In the genomic region with DNA sequence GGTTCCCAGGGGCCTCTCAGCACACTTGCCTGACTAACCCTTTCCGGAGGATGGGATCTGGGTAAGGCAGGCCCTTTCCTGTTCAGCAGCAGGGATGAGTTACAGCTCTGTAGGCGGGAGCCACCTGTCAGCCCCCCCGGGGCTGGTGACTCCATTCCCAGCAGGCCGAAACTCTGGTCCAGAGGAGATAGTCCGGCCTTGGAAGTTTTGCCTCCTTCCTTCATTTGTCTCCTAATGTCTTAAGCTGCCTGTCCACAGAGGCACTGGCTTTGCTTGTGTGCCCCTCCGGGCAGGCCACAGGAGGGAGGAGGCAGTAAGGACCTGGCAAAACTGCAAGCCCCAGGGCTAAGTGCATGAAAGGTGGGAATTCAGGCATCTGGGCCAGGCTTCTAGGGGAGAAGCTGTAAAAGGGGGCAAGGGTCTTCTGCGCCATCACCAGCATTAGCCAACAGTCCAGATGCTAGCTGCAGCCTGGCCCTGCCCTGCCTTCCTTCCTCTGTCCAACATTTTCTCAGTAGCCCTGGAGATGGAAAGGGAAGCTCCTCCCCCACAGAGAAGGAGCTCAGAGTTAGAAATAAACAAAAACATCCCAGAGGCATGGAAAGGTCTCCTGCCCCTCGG, we compare ENCODE assay signal across 10 cellular contexts. TPM values are rescaled to one million over a fixed set of nuclear protein-coding genes. Genes with fewer than 3 reads are reported as not detected.
DNase-seq lines count a peak whose midpoint lies in the region; ATAC-seq and TF ChIP-seq lines count a peak whose summit lies in the region.
"Had no signal": no experiment of that assay in that cellular context is flagged by ENCODE, and none has a peak within 500 bp of the region (broad histone marks: within the 10 kb centered on the region; RNA-seq: fewer than 3 reads in every experiment).

No MANE protein-coding gene starts in this region.

- no peak for TF ChIP-seq CTCF in chondrocyte (IDR thresholded peaks at IDR 0.05)

- no peak overlapping the region for H2BK5ac ChIP-seq in mesendoderm (ENCODE audit: low read length)

- H3K4me1 Mint-ChIP-seq in activated naive CD4-positive, alpha-beta T cell treated with anti-CD3 and anti-CD28 coated beads, Interleukin-2, amount 10 ng/mL, durations not matched to agents 7 days and 5 days, result peaks cover 43% of the 10 kb centered on the region
- H3K4me1 Mint-ChIP-seq in chondrocyte (ENCODE audit: low read depth), result peaks cover 46% of the 10 kb centered on the region
- H3K4me1 Mint-ChIP-seq in stimulated activated memory B cell treated with anti-CD40 and anti-IgM and Interleukin-4, amounts not matched to agents 10 μg/mL and 1 μg/mL and 100 μg/mL, for 72 hours, result peaks cover 36% of the 10 kb centered on the region

- H4K8ac ChIP-seq in mesendoderm (ENCODE audit: low read depth, low read length), result no peak overlapping the region

- H3K4me3 ChIP-seq in mesendoderm (ENCODE audit: low read length) (no peak overlapping the region), urinary bladder (ENCODE audit: low read depth, low read length) (peak overlapping the region; percentile 59)

- no peak overlapping the region for H3K27ac Mint-ChIP-seq in activated naive CD4-positive, alpha-beta T cell treated with anti-CD3 and anti-CD28 coated beads, Interleukin-2, amount 10 ng/mL, durations not matched to agents 7 days and 5 days
- H3K27ac Mint-ChIP-seq in chondrocyte (ENCODE audit: unreplicated experiment), result peak overlapping the region; percentile 96
- no peak overlapping the region for H3K27ac Mint-ChIP-seq in stimulated activated memory B cell treated with anti-CD40 and anti-IgM and Interleukin-4, amounts not matched to agents 10 μg/mL and 1 μg/mL and 100 μg/mL, for 72 hours

- no peaks in the 10 kb centered on the region for H3K36me3 Mint-ChIP-seq in activated naive CD4-positive, alpha-beta T cell treated with anti-CD3 and anti-CD28 coated beads, Interleukin-2, amount 10 ng/mL, durations not matched to agents 7 days and 5 days
- no peaks in the 10 kb centered on the region for H3K36me3 Mint-ChIP-seq in chondrocyte (ENCODE audit: low read depth)
- H3K36me3 Mint-ChIP-seq in stimulated activated memory B cell treated with anti-CD40 and anti-IgM and Interleukin-4, amounts not matched to agents 10 μg/mL and 1 μg/mL and 100 μg/mL, for 72 hours, result no peaks in the 10 kb centered on the region

- H4K5ac ChIP-seq in mesendoderm (ENCODE audit: low read length), result no peak overlapping the region

- DNase-seq in activated naive CD4-positive, alpha-beta T cell treated with anti-CD3 and anti-CD28 coated beads, Interleukin-2, amount 10 ng/mL, durations not matched to agents 7 days and 5 days, result no peak
- no peak for DNase-seq in activated naive CD4-positive, alpha-beta T cell (lab: John Stamatoyannopoulos, UW)
- DNase-seq in chondrocyte (ENCODE audit: low spot score) (peak; percentile 59), mesendoderm (no peak)
- DNase-seq in stimulated activated CD4-positive, alpha-beta T cell treated with anti-CD3 and anti-CD28 coated beads, Interleukin-1b, Interleukin-23, amount 100 ng/mL, for 48 hours, result no peak
- DNase-seq: DMS153 had no signal

- no CpG with 5 or more reads among the region's 8 CpGs for WGBS in mesendoderm (ENCODE audit: extremely low coverage, insufficient coverage, low lambda C conversion rate)
- WGBS in urinary bladder, result 38% methylated on average over 8 of the region's 8 CpGs

- H3K27ac ChIP-seq in mesendoderm (ENCODE audit: low read depth, low read length) (no peak overlapping the region), urinary bladder (ENCODE audit: low read depth) (peak overlapping the region; percentile 96)
- H3K27ac ChIP-seq: HL-60 had no signal

- peak overlapping the region; percentile 69 for H3K56ac ChIP-seq in mesendoderm (ENCODE audit: low read length)

- no peaks in the 10 kb centered on the region for H3K79me2 ChIP-seq in mesendoderm (ENCODE audit: control insufficient read depth, insufficient read depth, low read length)

- CTCF ChIA-PET in activated naive CD4-positive, alpha-beta T cell treated with anti-CD3 and anti-CD28 coated beads, Interleukin-2, amount 10 ng/mL, durations not matched to agents 7 days and 5 days (lab: Charles Lee), result interaction anchor here (0.7 to 5.4 kb wide), 4 partner anchors 9 to 124 kb away, joined by 3 to 46 read pairs (median 4); no protein-coding TSS in a partner anchor

- H3K4ac ChIP-seq in mesendoderm (ENCODE audit: low read depth, low read length), result no peak overlapping the region

- no peak overlapping the region for H3K23ac ChIP-seq in mesendoderm (ENCODE audit: low read length)

- H3K27me3 Mint-ChIP-seq in activated naive CD4-positive, alpha-beta T cell treated with anti-CD3 and anti-CD28 coated beads, Interleukin-2, amount 10 ng/mL, durations not matched to agents 7 days and 5 days, result peaks cover 79% of the 10 kb centered on the region
- no peaks in the 10 kb centered on the region for H3K27me3 Mint-ChIP-seq in chondrocyte (ENCODE audit: low read depth)
- H3K27me3 Mint-ChIP-seq in stimulated activated memory B cell treated with anti-CD40 and anti-IgM and Interleukin-4, amounts not matched to agents 10 μg/mL and 1 μg/mL and 100 μg/mL, for 72 hours, result no peaks in the 10 kb centered on the region

- H2AK5ac ChIP-seq in mesendoderm (ENCODE audit: low read length), result no peak overlapping the region

- H3K79me1 ChIP-seq in mesendoderm (ENCODE audit: low read length), result no peaks in the 10 kb centered on the region

- no peaks in the 10 kb centered on the region for H3K27me3 ChIP-seq in mesendoderm (ENCODE audit: insufficient read depth, low read length, poor library complexity)

- no peaks in the 10 kb centered on the region for H3K9me3 Mint-ChIP-seq in activated naive CD4-positive, alpha-beta T cell treated with anti-CD3 and anti-CD28 coated beads, Interleukin-2, amount 10 ng/mL, durations not matched to agents 7 days and 5 days
- no peaks in the 10 kb centered on the region for H3K9me3 Mint-ChIP-seq in chondrocyte (ENCODE audit: low read depth)
- no peaks in the 10 kb centered on the region for H3K9me3 Mint-ChIP-seq in stimulated activated memory B cell treated with anti-CD40 and anti-IgM and Interleukin-4, amounts not matched to agents 10 μg/mL and 1 μg/mL and 100 μg/mL, for 72 hours

- peak overlapping the region; percentile 65 for H3K4me3 Mint-ChIP-seq in activated naive CD4-positive, alpha-beta T cell treated with anti-CD3 and anti-CD28 coated beads, Interleukin-2, amount 10 ng/mL, durations not matched to agents 7 days and 5 days
- H3K4me3 Mint-ChIP-seq in chondrocyte (ENCODE audit: unreplicated experiment), result peak overlapping the region; percentile 89
- no peak overlapping the region for H3K4me3 Mint-ChIP-seq in stimulated activated memory B cell treated with anti-CD40 and anti-IgM and Interleukin-4, amounts not matched to agents 10 μg/mL and 1 μg/mL and 100 μg/mL, for 72 hours

- peak overlapping the region; percentile 21 for H3K9ac ChIP-seq in mesendoderm (ENCODE audit: low read length)

- H2BK15ac ChIP-seq in mesendoderm (replicated peaks; ENCODE audit: low read depth), result no peak overlapping the region

- H3K4me1 ChIP-seq in mesendoderm (ENCODE audit: control insufficient read depth, low read depth, low read length), result peaks cover 5% of the 10 kb centered on the region
- H3K4me1 ChIP-seq in urinary bladder (ENCODE audit: insufficient read depth), result no peaks in the 10 kb centered on the region

- no peak overlapping the region for H3K4me2 ChIP-seq in mesendoderm (ENCODE audit: low read length)

- H2BK120ac ChIP-seq in mesendoderm (ENCODE audit: low read depth, low read length), result no peak overlapping the region

- H3K36me3 ChIP-seq in mesendoderm (ENCODE audit: control insufficient read depth, insufficient read depth, low read length), result no peaks in the 10 kb centered on the region
- no peaks in the 10 kb centered on the region for H3K36me3 ChIP-seq in urinary bladder (ENCODE audit: insufficient read depth)

- H3K18ac ChIP-seq in mesendoderm (ENCODE audit: low read length), result no peak overlapping the region

- ATAC-seq in GM21528 (IDR thresholded peaks at IDR 0.05; ENCODE audit: low FRiP score, unreplicated experiment), result no peak
- ATAC-seq in stimulated activated memory B cell treated with anti-CD40 and anti-IgM and Interleukin-4, amounts not matched to agents 10 μg/mL and 1 μg/mL and 100 μg/mL, for 72 hours, result no peak

RNA-seq across cellular contexts. Expression of gene ADIRF, which starts 1.2 kb away (rescaled TPM):
- 0.54 to 0.65 TPM in 2 of 3 replicates, not detected in the other for total RNA-seq in chondrocyte
- 0.06 TPM for polyA plus RNA-seq in mesendoderm (2013, experiment 1 of 2)
- polyA plus RNA-seq in mesendoderm (2013, experiment 2 of 2), result 0.17 TPM
- 112 TPM for total RNA-seq in urinary bladder
- polyA plus RNA-seq in urinary bladder, result 404 TPM

RNA-seq across cellular contexts. Expression of gene SNCG, which starts 11.1 kb away (rescaled TPM):
- 1.2 to 2.2 TPM (median 1.5 TPM) in 3 replicates for total RNA-seq in chondrocyte
- polyA plus RNA-seq in mesendoderm (2013, experiment 1 of 2), result 2.8 TPM
- 3.3 TPM for polyA plus RNA-seq in mesendoderm (2013, experiment 2 of 2)
- total RNA-seq in urinary bladder, result 69.2 TPM
- 197 TPM for polyA plus RNA-seq in urinary bladder

RNA-seq across cellular contexts. Expression of gene MMRN2, which starts 12.1 kb away (rescaled TPM):
- 0.31 to 0.92 TPM (median 0.40 TPM) in 3 replicates for total RNA-seq in chondrocyte
- polyA plus RNA-seq in mesendoderm (2013, experiment 1 of 2), result 0.46 TPM
- polyA plus RNA-seq in mesendoderm (2013, experiment 2 of 2), result 0.29 TPM
- 49.0 TPM for total RNA-seq in urinary bladder
- 40.8 TPM for polyA plus RNA-seq in urinary bladder

RNA-seq across cellular contexts. Expression of gene FAM25A, which starts 50.6 kb away (rescaled TPM):
- not detected in 3 replicates for total RNA-seq in chondrocyte
- not detected for polyA plus RNA-seq in mesendoderm (2013, experiment 1 of 2)
- not detected for polyA plus RNA-seq in mesendoderm (2013, experiment 2 of 2)
- not detected for total RNA-seq in urinary bladder
- polyA plus RNA-seq in urinary bladder, result not detected

Comparison
In these comparisons a context has a peak if more than half of its experiments do, and no peak if none do; other contexts are left out.
1. RNA of gene ADIRF, which starts 1.2 kb away (total RNA-seq): 112 TPM in urinary bladder (single experiment); 0.54 to 0.65 TPM in chondrocyte; every median in the first group is over 10 times any median in the second.
2. RNA of gene SNCG, which starts 11.1 kb away (total RNA-seq): 69.2 TPM in urinary bladder (single experiment); 1.2 to 2.2 TPM in chondrocyte; every median in the first group is over 10 times any median in the second.
3. RNA of gene MMRN2, which starts 12.1 kb away (total RNA-seq): 49.0 TPM in urinary bladder (single experiment); 0.31 to 0.92 TPM in chondrocyte; every median in the first group is over 10 times any median in the second.